In genomic region chr10:132459252-132460028, GRCh38 we compare ENCODE assay signal across 9 cellular contexts.
DNase-seq lines count a peak whose midpoint lies in the region; ATAC-seq and TF ChIP-seq lines count a peak whose summit lies in the region.
"Had no signal": no experiment of that assay in that cellular context is flagged by ENCODE, and none has a peak within 500 bp of the region (broad histone marks: within the 10 kb centered on the region; RNA-seq: fewer than 3 reads in every experiment).

No MANE protein-coding gene starts in this region.

- H3K36me3 ChIP-seq in BLaER1, result no peaks in the 10 kb centered on the region
- no peaks in the 10 kb centered on the region for H3K36me3 ChIP-seq in HEK293 (ENCODE audit: control insufficient read depth in 2 of 2, insufficient read depth in 1 of 2, low read length in 2 of 2)
- no peaks in the 10 kb centered on the region for H3K36me3 ChIP-seq in mucosa of stomach (ENCODE audit: control insufficient read depth, insufficient read depth, low read length)

- CTCF ChIA-PET in HEK293 (lab: Yijun Ruan, JAX), result interaction anchor here (0.5 to 3.4 kb wide), 20 partner anchors 12 to 208 kb away, joined by 3 to 16 read pairs (median 4); no protein-coding TSS in a partner anchor

- no peak for TF ChIP-seq CTCF in HEK293 (tag by site-specific recombination; IDR thresholded peaks at IDR 0.05)

- no peak overlapping the region for H3K4me3 ChIP-seq in BLaER1
- H3K4me3 ChIP-seq in HEK293 (ENCODE audit: low read depth, low read length), result no peak overlapping the region
- peak overlapping the region; percentile 26 for H3K4me3 ChIP-seq in mucosa of stomach (ENCODE audit: low read length)
- H3K4me3 ChIP-seq: testis had no signal

- no peak for ATAC-seq in GM19324 (IDR thresholded peaks at IDR 0.05; ENCODE audit: low FRiP score, unreplicated experiment)

- 0 out of 2 replicates have a peak, but pooled peaks cover 4% of the 10 kb centered on the region for H3K27me3 ChIP-seq in BLaER1
- peaks cover 4% of the 10 kb centered on the region for H3K27me3 ChIP-seq in mucosa of stomach (ENCODE audit: control insufficient read depth, insufficient read depth, low read length)
- H3K27me3 ChIP-seq: testis had no signal

- H4K20me1 ChIP-seq in BLaER1, result peaks cover 36% of the 10 kb centered on the region; the same call in 1 of the 2 replicates

- H3K27ac ChIP-seq in BLaER1 (no peak overlapping the region), HEK293 (ENCODE audit: extremely low read depth, low read depth, low read length) (no peak overlapping the region)
- H3K27ac ChIP-seq: testis had no signal

- H3K9ac ChIP-seq in BLaER1 (no peak overlapping the region), mucosa of stomach (ENCODE audit: low read length) (peak overlapping the region; percentile 54)

- peak; percentile 49 for DNase-seq in ecto neural progenitor cell (ENCODE audit: low spot score)
- DNase-seq in DMS79 treated with DMSO at 0.1 percent for 48 hours (lab: John Stamatoyannopoulos, UW), result no peak
- DNase-seq in NCI-H1417 (lab: John Stamatoyannopoulos, UW), result no peak
- no peak for DNase-seq in NCI-H526 treated with DMSO at 0.1 percent for 48 hours (lab: John Stamatoyannopoulos, UW)
- DNase-seq: testis had no signal

- POLR2A ChIA-PET in HEK293 (lab: Yijun Ruan, JAX), result interaction anchor here (0.6 to 1.9 kb wide), 2 partner anchors 27 to 112 kb away, joined by 4 to 10 read pairs; no protein-coding TSS in a partner anchor

- H3K4me1 ChIP-seq in BLaER1 (peaks cover 59% of the 10 kb centered on the region), HEK293 (ENCODE audit: control insufficient read depth, insufficient read depth, low read length) (no peaks in the 10 kb centered on the region), mucosa of stomach (ENCODE audit: control insufficient read depth, insufficient read depth, low read length) (peaks cover 80% of the 10 kb centered on the region)

- 0 out of 2 replicates have a peak overlapping the region, but pooled peaks have one; percentile 37 for H3K4me2 ChIP-seq in BLaER1

- H3K9me3 ChIP-seq in BLaER1, result no peaks in the 10 kb centered on the region
- H3K9me3 ChIP-seq in HEK293 (ENCODE audit: control insufficient read depth, insufficient read depth, low read depth, low read length), result no peaks in the 10 kb centered on the region
- H3K9me3 ChIP-seq in mucosa of stomach (ENCODE audit: control insufficient read depth, low read length), result no peaks in the 10 kb centered on the region
- H3K9me3 ChIP-seq: testis had no signal

TF ChIP-seq in HEK293, 187 proteins besides CTCF, POLR2A, EP300 and RAD21 (continues in another document):
- TF ChIP-seq ZNF610 (tag by site-specific recombination; IDR thresholded peaks at IDR 0.05; ENCODE audit: borderline replicate concordance), result no peak
- TF ChIP-seq ZBTB8A (tag by site-specific recombination; IDR thresholded peaks at IDR 0.05), result no peak
- TF ChIP-seq ZNF624 (tag by site-specific recombination; IDR thresholded peaks at IDR 0.05), result no peak
- TF ChIP-seq PBX3 (CRISPR knock-in tag; IDR thresholded peaks at IDR 0.05), result no peak
- TF ChIP-seq ZNF239 (tag by site-specific recombination; IDR thresholded peaks at IDR 0.05), result no peak
- TF ChIP-seq MZF1 (tag by site-specific recombination; IDR thresholded peaks at IDR 0.05; ENCODE audit: borderline replicate concordance), result no peak
- 0 out of 2 replicates have a peak, but pooled peaks have one; percentile 17 for TF ChIP-seq GLIS2 (tag by site-specific recombination; IDR thresholded peaks at IDR 0.05)
- TF ChIP-seq, protein P1, sequence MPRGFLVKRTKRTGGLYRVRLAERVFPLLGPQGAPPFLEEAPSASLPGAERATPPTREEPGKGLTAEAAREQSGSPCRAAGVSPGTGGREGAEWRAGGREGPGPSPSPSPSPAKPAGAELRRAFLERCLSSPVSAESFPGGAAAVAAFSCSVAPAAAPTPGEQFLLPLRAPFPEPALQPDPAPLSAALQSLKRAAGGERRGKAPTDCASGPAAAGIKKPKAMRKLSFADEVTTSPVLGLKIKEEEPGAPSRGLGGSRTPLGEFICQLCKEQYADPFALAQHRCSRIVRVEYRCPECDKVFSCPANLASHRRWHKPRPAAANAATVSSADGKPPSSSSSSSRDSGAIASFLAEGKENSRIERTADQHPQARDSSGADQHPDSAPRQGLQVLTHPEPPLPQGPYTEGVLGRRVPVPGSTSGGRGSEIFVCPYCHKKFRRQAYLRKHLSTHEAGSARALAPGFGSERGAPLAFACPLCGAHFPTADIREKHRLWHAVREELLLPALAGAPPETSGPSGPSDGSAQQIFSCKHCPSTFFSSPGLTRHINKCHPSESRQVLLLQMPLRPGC (tag by site-specific recombination; IDR thresholded peaks at IDR 0.05), result no peak
- 0 out of 2 replicates have a peak, but pooled peaks have one; percentile 11 for TF ChIP-seq ZNF600 (tag by site-specific recombination; IDR thresholded peaks at IDR 0.05)
- TF ChIP-seq, protein P2, sequence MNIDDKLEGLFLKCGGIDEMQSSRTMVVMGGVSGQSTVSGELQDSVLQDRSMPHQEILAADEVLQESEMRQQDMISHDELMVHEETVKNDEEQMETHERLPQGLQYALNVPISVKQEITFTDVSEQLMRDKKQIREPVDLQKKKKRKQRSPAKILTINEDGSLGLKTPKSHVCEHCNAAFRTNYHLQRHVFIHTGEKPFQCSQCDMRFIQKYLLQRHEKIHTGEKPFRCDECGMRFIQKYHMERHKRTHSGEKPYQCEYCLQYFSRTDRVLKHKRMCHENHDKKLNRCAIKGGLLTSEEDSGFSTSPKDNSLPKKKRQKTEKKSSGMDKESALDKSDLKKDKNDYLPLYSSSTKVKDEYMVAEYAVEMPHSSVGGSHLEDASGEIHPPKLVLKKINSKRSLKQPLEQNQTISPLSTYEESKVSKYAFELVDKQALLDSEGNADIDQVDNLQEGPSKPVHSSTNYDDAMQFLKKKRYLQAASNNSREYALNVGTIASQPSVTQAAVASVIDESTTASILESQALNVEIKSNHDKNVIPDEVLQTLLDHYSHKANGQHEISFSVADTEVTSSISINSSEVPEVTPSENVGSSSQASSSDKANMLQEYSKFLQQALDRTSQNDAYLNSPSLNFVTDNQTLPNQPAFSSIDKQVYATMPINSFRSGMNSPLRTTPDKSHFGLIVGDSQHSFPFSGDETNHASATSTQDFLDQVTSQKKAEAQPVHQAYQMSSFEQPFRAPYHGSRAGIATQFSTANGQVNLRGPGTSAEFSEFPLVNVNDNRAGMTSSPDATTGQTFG (tag by site-specific recombination; IDR thresholded peaks at IDR 0.05; ENCODE audit: borderline replicate concordance), result no peak
- TF ChIP-seq KLF8 (tag by site-specific recombination; IDR thresholded peaks at IDR 0.05), result no peak
- no peak for TF ChIP-seq ZNF18 (tag by site-specific recombination; IDR thresholded peaks at IDR 0.05)
- TF ChIP-seq ZSCAN23 (tag by site-specific recombination; IDR thresholded peaks at IDR 0.05), result no peak
- TF ChIP-seq KLF1 (tag by site-specific recombination; IDR thresholded peaks at IDR 0.05), result peak; percentile 91
- TF ChIP-seq, protein P3, sequence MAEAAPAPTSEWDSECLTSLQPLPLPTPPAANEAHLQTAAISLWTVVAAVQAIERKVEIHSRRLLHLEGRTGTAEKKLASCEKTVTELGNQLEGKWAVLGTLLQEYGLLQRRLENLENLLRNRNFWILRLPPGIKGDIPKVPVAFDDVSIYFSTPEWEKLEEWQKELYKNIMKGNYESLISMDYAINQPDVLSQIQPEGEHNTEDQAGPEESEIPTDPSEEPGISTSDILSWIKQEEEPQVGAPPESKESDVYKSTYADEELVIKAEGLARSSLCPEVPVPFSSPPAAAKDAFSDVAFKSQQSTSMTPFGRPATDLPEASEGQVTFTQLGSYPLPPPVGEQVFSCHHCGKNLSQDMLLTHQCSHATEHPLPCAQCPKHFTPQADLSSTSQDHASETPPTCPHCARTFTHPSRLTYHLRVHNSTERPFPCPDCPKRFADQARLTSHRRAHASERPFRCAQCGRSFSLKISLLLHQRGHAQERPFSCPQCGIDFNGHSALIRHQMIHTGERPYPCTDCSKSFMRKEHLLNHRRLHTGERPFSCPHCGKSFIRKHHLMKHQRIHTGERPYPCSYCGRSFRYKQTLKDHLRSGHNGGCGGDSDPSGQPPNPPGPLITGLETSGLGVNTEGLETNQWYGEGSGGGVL (tag by site-specific recombination; IDR thresholded peaks at IDR 0.05), result no peak
- no peak for TF ChIP-seq HOXC10 (CRISPR knock-in tag; IDR thresholded peaks at IDR 0.05)
- TF ChIP-seq, protein P4, sequence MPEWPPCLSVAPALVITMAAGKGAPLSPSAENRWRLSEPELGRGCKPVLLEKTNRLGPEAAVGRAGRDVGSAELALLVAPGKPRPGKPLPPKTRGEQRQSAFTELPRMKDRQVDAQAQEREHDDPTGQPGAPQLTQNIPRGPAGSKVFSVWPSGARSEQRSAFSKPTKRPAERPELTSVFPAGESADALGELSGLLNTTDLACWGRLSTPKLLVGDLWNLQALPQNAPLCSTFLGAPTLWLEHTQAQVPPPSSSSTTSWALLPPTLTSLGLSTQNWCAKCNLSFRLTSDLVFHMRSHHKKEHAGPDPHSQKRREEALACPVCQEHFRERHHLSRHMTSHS (tag by site-specific recombination; IDR thresholded peaks at IDR 0.05), result no peak
- no peak for TF ChIP-seq ZNF391 (tag by site-specific recombination; IDR thresholded peaks at IDR 0.05; ENCODE audit: borderline replicate concordance, low read depth)
- no peak for TF ChIP-seq ZNF426 (tag by site-specific recombination; IDR thresholded peaks at IDR 0.05)
